1 cellular context compared by ENCODE assay signal in the genomic region with DNA sequence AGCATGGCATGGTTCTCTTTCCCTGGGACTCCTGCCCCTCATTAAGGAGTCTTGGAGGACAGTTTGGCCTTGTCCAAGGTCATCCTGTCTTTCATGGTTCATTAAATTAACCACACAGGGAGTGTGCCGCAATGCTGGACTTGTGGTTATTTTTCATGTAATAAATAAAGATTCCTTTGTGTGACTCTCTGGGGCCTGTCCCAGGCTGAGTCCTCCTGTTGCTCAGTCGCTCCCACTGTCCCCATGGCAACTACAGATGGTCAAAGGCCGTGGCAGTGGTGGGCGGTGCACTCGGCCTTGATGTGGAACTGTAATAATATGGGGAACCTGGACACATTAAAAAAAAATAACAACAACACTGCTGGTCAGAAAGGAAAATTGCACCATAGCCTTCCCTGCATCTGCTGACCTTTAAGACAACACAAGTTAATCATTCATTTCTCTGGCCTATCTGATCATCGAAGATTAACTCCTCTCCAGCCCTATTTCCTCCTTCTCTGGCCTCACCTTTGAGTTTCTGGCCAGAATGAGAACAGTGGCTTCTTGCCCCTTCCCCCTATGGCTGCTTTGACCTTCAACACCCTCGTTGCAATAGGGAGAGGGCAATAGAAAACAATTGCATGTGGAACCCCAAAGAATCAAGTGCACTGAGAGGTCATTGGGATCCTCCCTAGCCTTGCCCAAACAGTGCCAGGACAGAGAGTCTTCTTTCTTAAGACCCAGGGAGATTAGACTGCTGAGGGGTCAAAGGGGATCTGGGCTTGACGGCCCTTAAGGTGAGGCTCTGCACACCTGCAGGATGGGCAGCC.
TF ChIP-seq lines count a peak whose summit lies in the region.

No MANE protein-coding gene starts in this region.

TF ChIP-seq in HepG2, 621 proteins besides CTCF, POLR2A, EP300 and RAD21 (continued from another document):
- peak; percentile 18; the same call in 1 of the 2 replicates for TF ChIP-seq KMT2A (CRISPR knock-in tag; IDR thresholded peaks at IDR 0.05)
- no peak for TF ChIP-seq KMT2B (CRISPR knock-in tag; IDR thresholded peaks at IDR 0.05)
- TF ChIP-seq PHF21A (CRISPR knock-in tag; IDR thresholded peaks at IDR 0.05) = peak; percentile 77
- TF ChIP-seq ZNF605 (CRISPR knock-in tag; IDR thresholded peaks at IDR 0.05) = peak; percentile 38; the same call in 1 of the 2 replicates
- TF ChIP-seq ZNF749 (CRISPR knock-in tag; IDR thresholded peaks at IDR 0.05; ENCODE audit: borderline replicate concordance) = no peak
- peak; percentile 93 for TF ChIP-seq ZBTB34 (CRISPR knock-in tag; IDR thresholded peaks at IDR 0.05)
- peak; percentile 45; the same call in 1 of the 2 replicates for TF ChIP-seq ZNF547 (CRISPR knock-in tag; IDR thresholded peaks at IDR 0.05)
- peak; percentile 76; the same call in 1 of the 2 replicates for TF ChIP-seq KDM6A (CRISPR knock-in tag; IDR thresholded peaks at IDR 0.05; ENCODE audit: low read depth)
- no peak for TF ChIP-seq NFRKB (IDR thresholded peaks at IDR 0.05)
TF ChIP-seq in HepG2: peak in this region for 178.
